ENCODE assay signal across 12 cellular contexts in the genomic region with DNA sequence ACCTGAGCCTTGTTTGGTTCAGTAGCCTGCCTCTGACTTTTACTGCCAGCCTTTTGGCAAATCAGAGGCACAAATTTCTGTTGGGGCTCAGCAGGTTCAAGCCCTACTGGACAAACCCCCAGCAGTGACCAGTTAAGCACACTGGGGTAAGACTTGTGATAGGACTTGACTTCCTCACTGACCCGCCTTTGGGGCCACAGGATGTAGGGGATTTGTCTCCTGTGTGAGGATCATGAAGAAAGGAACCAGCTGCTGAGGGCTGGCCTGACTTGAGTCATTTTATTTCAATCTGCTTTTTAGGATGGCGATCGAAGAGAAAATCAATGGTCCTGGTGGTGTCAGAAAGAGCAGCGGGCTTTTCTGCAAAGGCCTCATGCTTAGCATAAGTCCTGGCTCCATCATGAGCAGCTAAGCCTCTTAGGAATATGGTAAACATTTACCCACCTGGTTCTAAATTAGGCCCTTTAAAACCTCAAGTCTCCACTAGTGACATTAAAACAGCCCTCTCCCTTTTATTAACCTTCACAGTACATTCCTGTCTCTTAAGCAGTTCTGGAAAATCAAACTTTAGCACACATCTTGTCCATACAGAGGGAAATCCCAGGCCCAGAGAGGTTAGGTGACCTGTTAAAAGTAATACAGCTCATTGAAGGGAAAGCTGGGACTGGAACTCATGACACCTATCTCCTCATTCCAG. TPM values are rescaled to one million over a fixed set of nuclear protein-coding genes. Genes with fewer than 3 reads are reported as not detected.
DNase-seq lines count a peak whose midpoint lies in the region; ATAC-seq and TF ChIP-seq lines count a peak whose summit lies in the region.
"Had no signal": no experiment of that assay in that cellular context is flagged by ENCODE, and none has a peak within 500 bp of the region (broad histone marks: within the 10 kb centered on the region; RNA-seq: fewer than 3 reads in every experiment).

No MANE protein-coding gene starts in this region.

- TF ChIP-seq CTCF in KMS-11 (conservative IDR thresholded peaks at IDR 0.05; ENCODE audit: low read depth, low read length) (no peak), gastroesophageal sphincter (IDR thresholded peaks at IDR 0.05) (no peak), spleen (IDR thresholded peaks at IDR 0.05 in 8 of 11, conservative IDR thresholded peaks at IDR 0.05 in 3 of 11) (no peak), SK-N-SH (IDR thresholded peaks at IDR 0.05) (no peak)

- peak overlapping the region; percentile 11; the same call in 1 of the 2 replicates for H3K4me2 ChIP-seq in KMS-11
- H3K4me2 ChIP-seq in SK-N-SH: no peak overlapping the region

- no peak for TF ChIP-seq RAD21 in SK-N-SH (IDR thresholded peaks at IDR 0.05; ENCODE audit: low read length)

- H3K9me3 ChIP-seq in SK-N-MC (ENCODE audit: low read depth, low read length): no peaks in the 10 kb centered on the region
- no peaks in the 10 kb centered on the region for H3K9me3 ChIP-seq in gastroesophageal sphincter
- no peaks in the 10 kb centered on the region for H3K9me3 ChIP-seq in spleen
- H3K9me3 ChIP-seq in SK-N-SH: no peaks in the 10 kb centered on the region
- H3K9me3 ChIP-seq: testis had no signal

- H3K4me3 ChIP-seq in KMS-11 (IDR thresholded peaks at IDR 0.05; ENCODE audit: insufficient read depth, low read depth, low read length) (no peak overlapping the region), SK-N-MC (no peak overlapping the region), gastroesophageal sphincter (no peak overlapping the region), spleen (no peak overlapping the region), SK-N-SH (ENCODE audit: low read depth in 2 of 2, low read length in 1 of 2) (no peak overlapping the region)
- H3K4me3 ChIP-seq: GM23248, testis had no signal

- H2AFZ ChIP-seq in KMS-11 (ENCODE audit: low read depth) (no peak overlapping the region), SK-N-SH (ENCODE audit: low read depth) (no peak overlapping the region)
- H2AFZ ChIP-seq: GM23248 had no signal

- H3K9ac ChIP-seq in KMS-11 (no peak overlapping the region; the same call in 1 of the 2 replicates), SK-N-MC (ENCODE audit: insufficient read length) (no peak overlapping the region), SK-N-SH (no peak overlapping the region)
- H3K9ac ChIP-seq: GM23248 had no signal

- H4K20me1 ChIP-seq in KMS-11 (ENCODE audit: insufficient read depth) (peaks cover 41% of the 10 kb centered on the region), SK-N-SH (ENCODE audit: insufficient read depth) (peaks cover 88% of the 10 kb centered on the region)

- no peak for ATAC-seq in gastroesophageal sphincter
- ATAC-seq in GM18873 (IDR thresholded peaks at IDR 0.05; ENCODE audit: low FRiP score, unreplicated experiment): no peak

- no peaks in the 10 kb centered on the region for H3F3A ChIP-seq in SK-N-SH (replicated peaks; ENCODE audit: insufficient read depth)

- intact Hi-C loops in spleen (cut with DNase I; ENCODE audit: low total_unique reads): no loop called here

- H3K27me3 ChIP-seq in KMS-11 (ENCODE audit: insufficient read depth, low read depth) (no peaks in the 10 kb centered on the region), gastroesophageal sphincter (no peaks in the 10 kb centered on the region), spleen (replicated peaks in 1 of 7) (no peaks in the 10 kb centered on the region), SK-N-SH (ENCODE audit: insufficient read depth) (no peaks in the 10 kb centered on the region)
- H3K27me3 ChIP-seq: testis had no signal

- H3K9me2 ChIP-seq in SK-N-SH: no peaks in the 10 kb centered on the region

- POLR2A ChIA-PET in SK-N-SH (lab: Yijun Ruan, JAX): no interaction called here

- DNase-seq in SK-N-MC (ENCODE audit: low read depth, low spot score) (no peak), spleen (no peak), SK-N-SH (no peak)
- no peak for DNase-seq in activated CD8-positive, alpha-beta memory T cell treated with anti-CD3 and anti-CD28 coated beads for 24 hours
- DNase-seq: activated T-cell treated with anti-CD3 and anti-CD28 coated beads, Interleukin-2, amount 50 U/mL, for 48 hours; cortex of kidney; GM23248; stimulated activated CD4-positive, alpha-beta T cell treated with anti-CD3 and anti-CD28 coated beads, Interleukin-4, amount 100 ng/mL, for 1 hour; testis had no signal

- TF ChIP-seq POLR2A in gastroesophageal sphincter (IDR thresholded peaks at IDR 0.05) (no peak), spleen (IDR thresholded peaks at IDR 0.05) (no peak)

- no peak overlapping the region; the same call in 1 of the 2 replicates for H3K27ac ChIP-seq in KMS-11
- peak overlapping the region; percentile 90; the same call in 1 of the 2 replicates for H3K27ac ChIP-seq in SK-N-MC
- H3K27ac ChIP-seq in gastroesophageal sphincter: peak overlapping the region; percentile 17 to 78 (median 59)
- H3K27ac ChIP-seq in spleen: peak overlapping the region in 5 of 8 donors; percentile 4 to 49 (median 32)
- H3K27ac ChIP-seq in SK-N-SH (ENCODE audit: low read depth in 2 of 2, low read length in 1 of 2): no peak overlapping the region
- H3K27ac ChIP-seq: GM23248 had no signal

- H3K79me2 ChIP-seq in KMS-11 (ENCODE audit: insufficient read depth, low read depth) (peaks cover 100% of the 10 kb centered on the region), SK-N-SH (ENCODE audit: insufficient read depth) (peaks cover 93% of the 10 kb centered on the region)

- 54 to 83% methylated on average over 2 to 4 of the region's 4 CpGs for WGBS in gastroesophageal sphincter (ENCODE audit: low coverage in 1 of 2), 2 donors
- WGBS in spleen, 5 donors: 72 to 84% (median 75%) methylated on average over 4 of the region's 4 CpGs
- 91% methylated on average over 4 of the region's 4 CpGs for WGBS in SK-N-SH (ENCODE audit: low lambda C conversion rate)

- peaks cover 78% of the 10 kb centered on the region for H3K4me1 ChIP-seq in KMS-11 (ENCODE audit: low read depth, poor library complexity, severe bottlenecking)
- peaks cover 29 to 97% (median 48%) of the 10 kb centered on the region in 3 donors for H3K4me1 ChIP-seq in gastroesophageal sphincter
- peaks cover 22 to 95% (median 80%) of the 10 kb centered on the region in 6 donors for H3K4me1 ChIP-seq in spleen
- H3K4me1 ChIP-seq in SK-N-SH (ENCODE audit: control insufficient read depth in 1 of 2, insufficient read depth in 2 of 2, low read depth in 1 of 2, low read length in 1 of 2): peaks cover 10 to 19% of the 10 kb centered on the region in 2 experiments; a peak in 2 of 4 replicates

- CTCF ChIA-PET in SK-N-SH (lab: Yijun Ruan, JAX): interaction anchor here (1.1 to 1.7 kb wide), 3 partner anchors 23 to 302 kb away, joined by 3 to 4 read pairs (median 3); no protein-coding TSS in a partner anchor

- TF ChIP-seq EP300 in gastroesophageal sphincter (IDR thresholded peaks at IDR 0.05): no peak
- TF ChIP-seq EP300 in SK-N-SH (IDR thresholded peaks at IDR 0.05; ENCODE audit: borderline replicate concordance in 1 of 2, low read depth in 1 of 2, low read length in 1 of 2): no peak

- H3K36me3 ChIP-seq in KMS-11 (ENCODE audit: insufficient read depth): no peaks in the 10 kb centered on the region; the same call in 1 of the 2 replicates
- H3K36me3 ChIP-seq in SK-N-MC (ENCODE audit: insufficient read depth, low read length): no peaks in the 10 kb centered on the region
- H3K36me3 ChIP-seq in gastroesophageal sphincter: peaks cover 0 to 5% of the 10 kb centered on the region in 2 donors
- peaks cover 0 to 28% (median 4%) of the 10 kb centered on the region in 6 donors for H3K36me3 ChIP-seq in spleen
- H3K36me3 ChIP-seq in SK-N-SH (replicated peaks in 1 of 2; ENCODE audit: control insufficient read depth in 1 of 2, insufficient read depth in 2 of 2, low read length in 1 of 2): peaks cover 0 to 5% of the 10 kb centered on the region in 2 experiments

TF ChIP-seq in SK-N-SH, 30 proteins besides CTCF, POLR2A, EP300 and RAD21:
- TF ChIP-seq NFIC (IDR thresholded peaks at IDR 0.05; ENCODE audit: borderline replicate concordance) (no peak), FOSL2 (IDR thresholded peaks at IDR 0.05; ENCODE audit: borderline replicate concordance, low read depth) (no peak), TEAD4 (IDR thresholded peaks at IDR 0.05; ENCODE audit: borderline replicate concordance, insufficient read depth) (no peak), ELF1 (IDR thresholded peaks at IDR 0.05) (no peak), MXI1 (IDR thresholded peaks at IDR 0.05; ENCODE audit: low read depth, low read length) (no peak), SIN3A (IDR thresholded peaks at IDR 0.05; ENCODE audit: borderline replicate concordance, low read depth, low read length) (no peak)
- TF ChIP-seq, protein P1, sequence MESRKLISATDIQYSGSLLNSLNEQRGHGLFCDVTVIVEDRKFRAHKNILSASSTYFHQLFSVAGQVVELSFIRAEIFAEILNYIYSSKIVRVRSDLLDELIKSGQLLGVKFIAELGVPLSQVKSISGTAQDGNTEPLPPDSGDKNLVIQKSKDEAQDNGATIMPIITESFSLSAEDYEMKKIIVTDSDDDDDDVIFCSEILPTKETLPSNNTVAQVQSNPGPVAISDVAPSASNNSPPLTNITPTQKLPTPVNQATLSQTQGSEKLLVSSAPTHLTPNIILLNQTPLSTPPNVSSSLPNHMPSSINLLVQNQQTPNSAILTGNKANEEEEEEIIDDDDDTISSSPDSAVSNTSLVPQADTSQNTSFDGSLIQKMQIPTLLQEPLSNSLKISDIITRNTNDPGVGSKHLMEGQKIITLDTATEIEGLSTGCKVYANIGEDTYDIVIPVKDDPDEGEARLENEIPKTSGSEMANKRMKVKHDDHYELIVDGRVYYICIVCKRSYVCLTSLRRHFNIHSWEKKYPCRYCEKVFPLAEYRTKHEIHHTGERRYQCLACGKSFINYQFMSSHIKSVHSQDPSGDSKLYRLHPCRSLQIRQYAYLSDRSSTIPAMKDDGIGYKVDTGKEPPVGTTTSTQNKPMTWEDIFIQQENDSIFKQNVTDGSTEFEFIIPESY (IDR thresholded peaks at IDR 0.05; ENCODE audit: borderline replicate concordance, low read depth): no peak
- TF ChIP-seq, protein P2, sequence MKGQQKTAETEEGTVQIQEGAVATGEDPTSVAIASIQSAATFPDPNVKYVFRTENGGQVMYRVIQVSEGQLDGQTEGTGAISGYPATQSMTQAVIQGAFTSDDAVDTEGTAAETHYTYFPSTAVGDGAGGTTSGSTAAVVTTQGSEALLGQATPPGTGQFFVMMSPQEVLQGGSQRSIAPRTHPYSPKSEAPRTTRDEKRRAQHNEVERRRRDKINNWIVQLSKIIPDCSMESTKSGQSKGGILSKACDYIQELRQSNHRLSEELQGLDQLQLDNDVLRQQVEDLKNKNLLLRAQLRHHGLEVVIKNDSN (IDR thresholded peaks at IDR 0.05; ENCODE audit: borderline replicate concordance, low read depth): no peak
TF ChIP-seq in SK-N-SH: peak in this region for 0.

RNA-seq across cellular contexts. Expression of a gene that starts 16.6 kb away (rescaled TPM):
- total RNA-seq in gastroesophageal sphincter (100 to 1,000 TPM in 3 of 4 donors, 10 to 100 TPM in 1; 93.4 to 118 (median 112) TPM), spleen (10 to 100 TPM; 44.9 to 79.1 (median 71.8) TPM)
- polyA plus RNA-seq in spleen (100 to 1,000 TPM in 1 of 3 donors, 10 to 100 TPM in 2; 75.0 to 118 (median 89.9) TPM), SK-N-SH (2012; rRNA removed) (83.1 and 123 TPM in 2 replicates)
- 141 and 151 TPM in 2 replicates for polyA plus RNA-seq in SK-N-SH (2012; cell fraction: cytosol; rRNA removed)
- 28.4 and 33.7 TPM in 2 replicates for polyA plus RNA-seq in SK-N-SH (2012; cell fraction: nucleus; rRNA removed)

Comparison
In these comparisons a context has a peak if more than half of its experiments do, and no peak if none do; other contexts are left out.
1. H3K27ac ChIP-seq: peak in SK-N-MC (single experiment), gastroesophageal sphincter (4 of 4) and spleen (5 of 8); none in KMS-11 (single experiment) and SK-N-SH (0 of 2).